Comparison of ENCODE assay signal across 27 cellular contexts in the genomic region with DNA sequence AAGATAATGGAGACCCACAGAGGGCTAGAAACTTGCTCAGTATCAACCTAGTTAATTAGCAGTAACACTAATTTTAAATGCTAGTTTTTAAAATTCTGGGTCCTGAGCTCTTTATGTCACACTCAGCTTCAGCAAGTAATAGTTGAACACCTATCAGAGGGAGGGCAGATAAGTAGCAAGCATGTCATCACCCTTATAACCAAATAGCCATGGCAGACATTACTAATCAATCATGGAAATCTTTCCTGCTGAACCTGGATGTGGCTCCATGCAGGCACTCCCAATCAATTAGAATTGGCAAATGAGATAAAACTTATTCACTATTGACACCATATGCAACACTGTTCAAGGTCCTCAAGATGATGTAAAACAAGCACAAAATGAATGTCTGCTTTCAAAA.
"Had no signal": no experiment of that assay in that cellular context is flagged by ENCODE, and none has a peak within 500 bp of the region (broad histone marks: within the 10 kb centered on the region; RNA-seq: fewer than 3 reads in every experiment).

No MANE protein-coding gene starts in this region.

- H3K27me3 ChIP-seq: neural progenitor cell, ovary, right lobe of liver, testis, uterus had no signal

- DNase-seq: natural killer cell; occipital lobe; ovary; posterior cingulate gyrus; psoas muscle; right cardiac atrium; right lobe of liver; sigmoid colon; small intestine; stimulated activated CD4-positive, alpha-beta T cell treated with anti-CD3 and anti-CD28 coated beads, Interleukin-12 subunit alpha, Interleukin-12 subunit beta, amount 100 ng/mL, for 4 hours; stimulated activated CD4-positive, alpha-beta T cell treated with anti-CD3 and anti-CD28 coated beads, Interleukin-1b, Interleukin-23, amount 100 ng/mL, for 48 hours; stimulated activated CD4-positive, alpha-beta T cell treated with anti-CD3 and anti-CD28 coated beads, Interleukin-4, amount 100 ng/mL, for 1 hour; stimulated activated CD4-positive, alpha-beta T cell treated with anti-CD3 and anti-CD28 coated beads, Interleukin-4, amount 100 ng/mL, for 4 hours; stimulated activated CD8-positive, alpha-beta memory T cell treated with anti-CD3 and anti-CD28 coated beads, Interleukin-4, amount 100 ng/mL, for 48 hours; stimulated activated naive CD4-positive, alpha-beta T cell; stimulated activated naive CD8-positive, alpha-beta T cell treated with anti-CD3 and anti-CD28 coated beads, Interleukin-15, amount 100 ng/mL, for 72 hours; stimulated activated naive CD8-positive, alpha-beta T cell treated with anti-CD3 and anti-CD28 coated beads, Interleukin-15, Interleukin-2, amounts not matched to agents 100 U/mL and 50 U/mL, for 24 hours; substantia nigra; testis; tibial artery; transverse colon; upper lobe of right lung; uterus had no signal

- H3K79me2 ChIP-seq: parathyroid adenoma had no signal

- H3K4me1 ChIP-seq: parathyroid adenoma, psoas muscle, right lobe of liver, sigmoid colon, suprapubic skin, testis, tibial artery, transverse colon, upper lobe of right lung, uterus had no signal

- FAIRE-seq: small intestine had no signal

- H3K9me3 ChIP-seq: ovary, psoas muscle, right lobe of liver, suprapubic skin, testis, tibial artery, transverse colon, upper lobe of right lung, uterus had no signal

- H3K4me3 ChIP-seq: neural progenitor cell, ovary, psoas muscle, right lobe of liver, sigmoid colon, suprapubic skin, testis, tibial artery, transverse colon, upper lobe of right lung, uterus had no signal

- H2AFZ ChIP-seq: neural progenitor cell, parathyroid adenoma had no signal

- ATAC-seq: natural killer cell; psoas muscle; right cardiac atrium; right lobe of liver; stimulated activated memory B cell treated with anti-CD40 and anti-IgM and Interleukin-4, amounts not matched to agents 10 μg/mL and 1 μg/mL and 100 μg/mL, for 72 hours; stimulated activated naive CD8-positive, alpha-beta T cell treated with anti-CD3 and anti-CD28 coated beads, Interleukin-15, amount 100 ng/mL, for 72 hours; stimulated activated naive CD8-positive, alpha-beta T cell treated with anti-CD3 and anti-CD28 coated beads, Interleukin-15, Interleukin-2, amounts not matched to agents 100 U/mL and 50 U/mL, for 24 hours; upper lobe of right lung had no signal

- H3K9ac ChIP-seq: neural progenitor cell, parathyroid adenoma had no signal

- H3K27ac ChIP-seq: neural progenitor cell, ovary, parathyroid adenoma, psoas muscle, right lobe of liver, sigmoid colon, suprapubic skin, testis, tibial artery, transverse colon, upper lobe of right lung, uterus had no signal

- H3K36me3 ChIP-seq: neural progenitor cell, ovary, right lobe of liver, sigmoid colon, suprapubic skin, tibial artery, transverse colon, upper lobe of right lung, uterus had no signal

- H3K4me2 ChIP-seq: neural progenitor cell had no signal
